2 cellular contexts compared by ENCODE assay signal in genomic region chr14:89366580-89367448, GRCh38.
TF ChIP-seq lines count a peak whose summit lies in the region.

No MANE protein-coding gene starts in this region.

TF ChIP-seq in H1, 55 proteins besides CTCF, POLR2A, EP300 and RAD21:
- no peak for TF ChIP-seq ASH2L (IDR thresholded peaks at IDR 0.05; ENCODE audit: low read length)
- no peak for TF ChIP-seq JUN (IDR thresholded peaks at IDR 0.05; ENCODE audit: low read depth, low read length)
- no peak for TF ChIP-seq TAF1 (IDR thresholded peaks at IDR 0.05; ENCODE audit: low read depth, low read length)
- TF ChIP-seq SIRT6 (IDR thresholded peaks at IDR 0.05; ENCODE audit: low read length): no peak
- TF ChIP-seq TAF7 (optimal IDR thresholded peaks at IDR 0.05; ENCODE audit: borderline replicate concordance, low read depth, low read length): no peak
- TF ChIP-seq GTF2F1 (IDR thresholded peaks at IDR 0.05; ENCODE audit: borderline replicate concordance, low read depth, low read length): no peak
- no peak for TF ChIP-seq KDM5A (IDR thresholded peaks at IDR 0.05; ENCODE audit: low read length)
- TF ChIP-seq SAP30 (IDR thresholded peaks at IDR 0.05; ENCODE audit: insufficient read depth, insufficient replicate concordance, low read length): no peak
- TF ChIP-seq CEBPB (IDR thresholded peaks at IDR 0.05; ENCODE audit: low read depth, low read length): no peak
- TF ChIP-seq EGR1 (IDR thresholded peaks at IDR 0.05; ENCODE audit: borderline replicate concordance, low read depth, low read length): no peak
- no peak for TF ChIP-seq CHD7 (IDR thresholded peaks at IDR 0.05; ENCODE audit: insufficient replicate concordance, low read length)
- no peak for TF ChIP-seq CHD2 (IDR thresholded peaks at IDR 0.05; ENCODE audit: low read length)
- TF ChIP-seq CBX5 (IDR thresholded peaks at IDR 0.05; ENCODE audit: low read depth, low read length): no peak
- TF ChIP-seq JUND (IDR thresholded peaks at IDR 0.05; ENCODE audit: low read length): no peak
- no peak for TF ChIP-seq MAX (IDR thresholded peaks at IDR 0.05)
- no peak for TF ChIP-seq RBBP5 (IDR thresholded peaks at IDR 0.05; ENCODE audit: borderline replicate concordance, low read depth, low read length)
- no peak for TF ChIP-seq KDM4A (IDR thresholded peaks at IDR 0.05; ENCODE audit: low read depth, low read length, severe bottlenecking)
- TF ChIP-seq POLR2AphosphoS5 (IDR thresholded peaks at IDR 0.05; ENCODE audit: low read depth, low read length): no peak

TF ChIP-seq in SK-N-SH, 30 proteins besides CTCF, POLR2A, EP300 and RAD21:
- TF ChIP-seq TAF1 (IDR thresholded peaks at IDR 0.05; ENCODE audit: borderline replicate concordance, low read depth, low read length): no peak
